Comparison of ENCODE assay signal across 15 cellular contexts in genomic region chr5:11363779-11364178, GRCh38.
A peak's percentile ranks its signal among the peaks of the same experiment; 100 is the strongest.
DNase-seq lines count a peak whose midpoint lies in the region; ATAC-seq and TF ChIP-seq lines count a peak whose summit lies in the region.
"Had no signal": no experiment of that assay in that cellular context is flagged by ENCODE, and none has a peak within 500 bp of the region (broad histone marks: within the 10 kb centered on the region; RNA-seq: fewer than 3 reads in every experiment).

No MANE protein-coding gene starts in this region.

- no peaks in the 10 kb centered on the region for H3K9me3 Mint-ChIP-seq in CD4-positive, alpha-beta memory T cell
- H3K9me3 Mint-ChIP-seq: H9, IgD-negative memory B cell had no signal

- no peak for ATAC-seq in SK-N-SH treated with all-trans-retinoic acid at 6 μM for 48 hours
- ATAC-seq: HepG2 had no signal

- H3K4me1 Mint-ChIP-seq in CD4-positive, alpha-beta memory T cell = no peaks in the 10 kb centered on the region
- H3K4me1 Mint-ChIP-seq: CD4-positive, CD25-positive, alpha-beta regulatory T cell; H9; IgD-negative memory B cell had no signal

- no peak overlapping the region for H3K27ac Mint-ChIP-seq in CD4-positive, alpha-beta memory T cell
- H3K27ac Mint-ChIP-seq: CD4-positive, CD25-positive, alpha-beta regulatory T cell; H9; IgD-negative memory B cell had no signal

- H3K27ac ChIP-seq in CD4-positive, alpha-beta memory T cell (ENCODE audit: low read depth, low read length) = no peak overlapping the region

- no peaks in the 10 kb centered on the region for H3K4me1 ChIP-seq in CD4-positive, alpha-beta memory T cell (ENCODE audit: insufficient read depth, low read length)
- H3K4me1 ChIP-seq: BE2C, Caco-2 had no signal

- peak; percentile 48 for DNase-seq in Daoy (ENCODE audit: low read depth)
- peak; percentile 63 for DNase-seq in NCI-H2227 (lab: John Stamatoyannopoulos, UW; ENCODE audit: unreplicated experiment)
- peak; percentile 31 for DNase-seq in fibroblast of peridontal ligament (ENCODE audit: extremely low read depth)
- no peak for DNase-seq in activated T-cell treated with anti-CD3 and anti-CD28 coated beads, Interleukin-2, amount 50 U/mL, for 48 hours
- DNase-seq in CD4-positive, alpha-beta memory T cell = no peak
- DNase-seq in stimulated activated CD4-positive, alpha-beta T cell treated with anti-CD3 and anti-CD28 coated beads, Interleukin-15, amount 100 ng/mL, for 24 hours = no peak
- DNase-seq: BE2C; C1 segment of cervical spinal cord; Caco-2; CD4-positive, CD25-positive, alpha-beta regulatory T cell; GDM1; H9 had no signal

- H3K27me3 ChIP-seq in CD4-positive, alpha-beta memory T cell (ENCODE audit: insufficient read depth, low read length) = no peaks in the 10 kb centered on the region
- H3K27me3 ChIP-seq: BE2C had no signal

- H3K4me3 Mint-ChIP-seq in CD4-positive, alpha-beta memory T cell = no peak overlapping the region
- H3K4me3 Mint-ChIP-seq: CD4-positive, CD25-positive, alpha-beta regulatory T cell; H9; IgD-negative memory B cell had no signal

- no peaks in the 10 kb centered on the region for H3K27me3 Mint-ChIP-seq in CD4-positive, alpha-beta memory T cell
- H3K27me3 Mint-ChIP-seq: CD4-positive, CD25-positive, alpha-beta regulatory T cell had no signal

- H3K36me3 ChIP-seq in CD4-positive, alpha-beta memory T cell (ENCODE audit: insufficient read depth, low read length) = no peaks in the 10 kb centered on the region
- H3K36me3 ChIP-seq: BE2C had no signal

- no peaks in the 10 kb centered on the region for H3K9me3 ChIP-seq in CD4-positive, alpha-beta memory T cell (ENCODE audit: control insufficient read depth in 1 of 2, low read length in 2 of 2)
- H3K9me3 ChIP-seq: BE2C, Caco-2 had no signal

- no peaks in the 10 kb centered on the region for H3K36me3 Mint-ChIP-seq in CD4-positive, alpha-beta memory T cell
- H3K36me3 Mint-ChIP-seq: CD4-positive, CD25-positive, alpha-beta regulatory T cell; IgD-negative memory B cell had no signal

- no peak overlapping the region for H3K4me3 ChIP-seq in CD4-positive, alpha-beta memory T cell (ENCODE audit: low read length in 2 of 2)

- POLR2A ChIA-PET in CD4-positive, alpha-beta memory T cell (lab: Charles Lee; ENCODE audit: partially characterized antibody) = interaction anchor here (0.5 kb wide), 1 partner anchor 115 kb away, joined by 3 read pairs; no protein-coding TSS in a partner anchor

- CTCF ChIA-PET in CD4-positive, alpha-beta memory T cell (lab: Charles Lee; ENCODE audit: partially characterized antibody) = no interaction called here

- intact Hi-C loops in CD4-positive, alpha-beta memory T cell (cut with micrococcal nuclease) = loop anchor here (5.0 kb wide), 1 partner anchor 376 kb away; no protein-coding TSS in a partner anchor

TF ChIP-seq in SK-N-SH treated with all-trans-retinoic acid at 6 μM for 48 hours, 23 proteins besides CTCF, POLR2A, EP300 and RAD21:
- TF ChIP-seq PPARA (CRISPR knock-in tag; IDR thresholded peaks at IDR 0.05; ENCODE audit: borderline replicate concordance) (no peak), ISL1 (CRISPR knock-in tag; IDR thresholded peaks at IDR 0.05) (no peak), ZC3H10 (CRISPR knock-in tag; IDR thresholded peaks at IDR 0.05) (no peak), TSHZ2 (CRISPR knock-in tag; IDR thresholded peaks at IDR 0.05) (peak; percentile 25; the same call in 1 of the 2 replicates), ARNTL (CRISPR knock-in tag; IDR thresholded peaks at IDR 0.05; ENCODE audit: borderline replicate concordance, low read depth) (no peak), ZNF8 (CRISPR knock-in tag; IDR thresholded peaks at IDR 0.05) (no peak), RARB (CRISPR knock-in tag; IDR thresholded peaks at IDR 0.05) (no peak), TCF4 (CRISPR knock-in tag; IDR thresholded peaks at IDR 0.05; ENCODE audit: borderline replicate concordance) (peak; percentile 76; the same call in 1 of the 2 replicates)

Comparison
In these comparisons a context has a peak if more than half of its experiments do, and no peak if none do; other contexts are left out.
1. DNase-seq: peak in Daoy (single experiment), NCI-H2227 (single experiment) and fibroblast of peridontal ligament (single experiment); none in activated T-cell treated with anti-CD3 and anti-CD28 coated beads, Interleukin-2, amount 50 U/mL, for 48 hours (0 of 2), CD4-positive, alpha-beta memory T cell (0 of 5) and stimulated activated CD4-positive, alpha-beta T cell treated with anti-CD3 and anti-CD28 coated beads, Interleukin-15, amount 100 ng/mL, for 24 hours (single experiment).